ENCODE assay signal across 8 cellular contexts in the genomic region with DNA sequence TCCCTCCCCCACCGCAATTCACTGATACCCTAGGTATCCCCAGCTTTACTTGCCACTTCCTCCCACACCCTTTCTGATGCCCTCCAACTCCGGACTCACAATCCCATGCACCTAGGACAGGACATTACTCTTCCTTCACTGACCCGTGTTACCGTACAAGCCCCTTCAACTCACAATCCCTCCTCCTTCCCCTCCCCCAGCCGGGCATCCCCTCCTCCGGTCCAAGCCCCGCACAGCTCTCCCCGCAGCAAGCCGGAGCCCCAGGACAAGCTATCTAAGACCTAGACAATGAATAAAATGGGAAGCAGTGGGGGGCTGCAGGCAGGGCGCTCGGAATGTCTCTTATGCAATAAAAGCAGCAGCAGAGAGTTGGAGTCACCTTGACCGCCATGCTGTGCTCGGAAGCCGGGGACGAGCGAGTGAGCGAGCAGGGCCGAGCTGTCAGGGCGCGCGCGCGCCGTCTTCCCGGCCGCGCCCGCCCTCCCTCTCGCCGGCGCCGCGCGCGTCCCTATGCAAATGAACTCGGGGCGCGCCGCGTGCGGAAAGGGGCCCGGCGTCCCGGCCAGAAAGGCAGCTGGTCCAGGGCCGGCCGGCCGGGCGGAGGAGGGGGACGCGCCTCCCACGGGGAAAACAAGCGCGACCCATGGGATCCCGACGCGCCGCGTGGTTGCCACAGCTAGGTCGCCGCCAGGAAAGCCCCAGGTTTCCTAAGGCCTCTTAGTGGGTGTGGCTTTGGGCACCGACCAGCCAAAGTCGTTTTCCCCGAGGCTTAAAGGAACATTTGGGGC. TPM values are rescaled to one million over a fixed set of nuclear protein-coding genes. Genes with fewer than 3 reads are reported as not detected.
DNase-seq lines count a peak whose midpoint lies in the region; ATAC-seq and TF ChIP-seq lines count a peak whose summit lies in the region.

A gene with protein sequence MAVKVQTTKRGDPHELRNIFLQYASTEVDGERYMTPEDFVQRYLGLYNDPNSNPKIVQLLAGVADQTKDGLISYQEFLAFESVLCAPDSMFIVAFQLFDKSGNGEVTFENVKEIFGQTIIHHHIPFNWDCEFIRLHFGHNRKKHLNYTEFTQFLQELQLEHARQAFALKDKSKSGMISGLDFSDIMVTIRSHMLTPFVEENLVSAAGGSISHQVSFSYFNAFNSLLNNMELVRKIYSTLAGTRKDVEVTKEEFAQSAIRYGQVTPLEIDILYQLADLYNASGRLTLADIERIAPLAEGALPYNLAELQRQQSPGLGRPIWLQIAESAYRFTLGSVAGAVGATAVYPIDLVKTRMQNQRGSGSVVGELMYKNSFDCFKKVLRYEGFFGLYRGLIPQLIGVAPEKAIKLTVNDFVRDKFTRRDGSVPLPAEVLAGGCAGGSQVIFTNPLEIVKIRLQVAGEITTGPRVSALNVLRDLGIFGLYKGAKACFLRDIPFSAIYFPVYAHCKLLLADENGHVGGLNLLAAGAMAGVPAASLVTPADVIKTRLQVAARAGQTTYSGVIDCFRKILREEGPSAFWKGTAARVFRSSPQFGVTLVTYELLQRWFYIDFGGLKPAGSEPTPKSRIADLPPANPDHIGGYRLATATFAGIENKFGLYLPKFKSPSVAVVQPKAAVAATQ (minus strand): TSS at position 421 of the 788 bp plus-strand sequence. CDS start 30 bp downstream, at position 391.

- ATAC-seq in CD8-positive, alpha-beta T cell, result peak; percentile 93
- ATAC-seq in GM19455 (IDR thresholded peaks at IDR 0.05; ENCODE audit: unreplicated experiment), result peak; percentile 91

- peak within 1 kb of the TSS in 1 of 2 experiments; percentile 86 for H3K23ac ChIP-seq in mesenchymal stem cell (ENCODE audit: low read length in 2 of 2)

- peaks cover 47% of the 10 kb centered on the region for H3K4me1 Mint-ChIP-seq in CD8-positive, alpha-beta T cell (ENCODE audit: low read depth)

- intact Hi-C loops in CD8-positive, alpha-beta T cell (cut with DNase I, micrococcal nuclease), result loop anchor here (1.0 to 10.0 kb wide), 6 partner anchors 28 to 661 kb away; a partner anchor contains a TSS

- peak within 1 kb of the TSS; percentile 74 for H2AFZ ChIP-seq in mesenchymal stem cell (ENCODE audit: low read depth, low read length)

- no peaks in the 10 kb centered on the region for H3K36me3 ChIP-seq in CD8-positive, alpha-beta T cell (ENCODE audit: insufficient read depth, low read length)
- no peaks in the 10 kb centered on the region for H3K36me3 ChIP-seq in endocrine pancreas (ENCODE audit: control insufficient read depth, insufficient read depth, low read length)
- H3K36me3 ChIP-seq in mesenchymal stem cell (ENCODE audit: control insufficient read depth in 1 of 2, insufficient read depth in 2 of 2, low read depth in 1 of 2, low read length in 2 of 2), result peaks cover 2 to 7% of the 10 kb centered on the region in 2 experiments

- peak within 1 kb of the TSS; percentile 76 for H3K4me3 ChIP-seq in CD8-positive, alpha-beta T cell (ENCODE audit: low read depth, low read length)
- peak within 1 kb of the TSS; percentile 97 for H3K4me3 ChIP-seq in HL-60 (replicated peaks; ENCODE audit: insufficient read depth, low read length)
- H3K4me3 ChIP-seq in endocrine pancreas (ENCODE audit: control insufficient read depth, insufficient read depth, low read length), result peak within 1 kb of the TSS; percentile 88
- peak within 1 kb of the TSS; percentile 86 to 93 for H3K4me3 ChIP-seq in mesenchymal stem cell (ENCODE audit: insufficient read depth in 1 of 2, low read depth in 1 of 2, low read length in 2 of 2)

- peak within 1 kb of the TSS; percentile 83 for H3K9ac ChIP-seq in endocrine pancreas (ENCODE audit: control insufficient read depth, insufficient read depth, low read length)
- peak within 1 kb of the TSS; percentile 95 for H3K9ac ChIP-seq in mesenchymal stem cell (ENCODE audit: low read length)

- peak within 1 kb of the TSS; percentile 69 for H3K4me2 ChIP-seq in mesenchymal stem cell (ENCODE audit: low read length, poor library complexity, severe bottlenecking)

- POLR2A ChIA-PET in CD8-positive, alpha-beta T cell (lab: Charles Lee), result interaction anchor here (0.8 to 1.2 kb wide), 3 partner anchors 10 to 78 kb away, joined by 3 to 6 read pairs (median 3); a partner anchor contains a TSS

- H2BK120ac ChIP-seq in mesenchymal stem cell (ENCODE audit: low read depth, low read length), result peak within 1 kb of the TSS; percentile 83

- peaks cover 25% of the 10 kb centered on the region for H3K36me3 Mint-ChIP-seq in CD8-positive, alpha-beta T cell

- no peaks in the 10 kb centered on the region for H3K27me3 Mint-ChIP-seq in CD8-positive, alpha-beta T cell (ENCODE audit: low read depth)

- H3K4me3 Mint-ChIP-seq in CD8-positive, alpha-beta T cell, result peak within 1 kb of the TSS; percentile 99

- H3K4ac ChIP-seq in mesenchymal stem cell (ENCODE audit: low read depth in 1 of 2, low read length in 2 of 2), result peak within 1 kb of the TSS; percentile 68 to 87

- peak within 1 kb of the TSS in 1 of 2 experiments; percentile 14 for H3K14ac ChIP-seq in mesenchymal stem cell (ENCODE audit: low read length in 2 of 2)

- H4K8ac ChIP-seq in mesenchymal stem cell (ENCODE audit: low read length), result peak within 1 kb of the TSS; percentile 90

- H2BK12ac ChIP-seq in mesenchymal stem cell (ENCODE audit: low read length in 2 of 2), result peak within 1 kb of the TSS in 1 of 2 experiments; percentile 49

- H3K9me3 ChIP-seq in CD8-positive, alpha-beta T cell (ENCODE audit: low read length), result no peaks in the 10 kb centered on the region
- H3K9me3 ChIP-seq in endocrine pancreas (ENCODE audit: control insufficient read depth, low read length) (no peaks in the 10 kb centered on the region), mesenchymal stem cell (ENCODE audit: control insufficient read depth, low read length) (no peaks in the 10 kb centered on the region)

- H4K91ac ChIP-seq in mesenchymal stem cell (ENCODE audit: low read length), result peak within 1 kb of the TSS; percentile 85

- under 1% methylated on average over 63 of the region's 63 CpGs for WGBS in mesenchymal stem cell

- H2BK15ac ChIP-seq in mesenchymal stem cell (ENCODE audit: low read depth, poor library complexity, severe bottlenecking), result peak within 1 kb of the TSS; percentile 67

- H3K18ac ChIP-seq in mesenchymal stem cell (ENCODE audit: low read depth in 1 of 2, low read length in 2 of 2), result peak within 1 kb of the TSS; percentile 84 to 86

- peak; percentile 38 to 83 (median 70) for DNase-seq in CD8-positive, alpha-beta T cell
- DNase-seq in HL-60 (ENCODE audit: low read depth in 1 of 2, low spot score in 1 of 2) (peak; percentile 58 to 74), NOMO-1 treated with dmso at 0.1 percent for 144 hours (lab: John Stamatoyannopoulos, UW; ENCODE audit: unreplicated experiment) (peak; percentile 76), mesenchymal stem cell (peak; percentile 85)
- peak; percentile 41 to 58 (median 44) for DNase-seq in activated CD8-positive, alpha-beta memory T cell treated with anti-CD3 and anti-CD28 coated beads for 48 hours (ENCODE audit: low read depth in 2 of 3, low spot score in 2 of 3)
- peak; percentile 38 for DNase-seq in stimulated activated CD8-positive, alpha-beta memory T cell treated with anti-CD3 and anti-CD28 coated beads, Interleukin-12 subunit alpha, Interleukin-12 subunit beta, amount 100 ng/mL, for 24 hours (ENCODE audit: extremely low read depth)

- H3K27me3 ChIP-seq in CD8-positive, alpha-beta T cell (ENCODE audit: insufficient read depth, low read length), result no peaks in the 10 kb centered on the region
- no peaks in the 10 kb centered on the region for H3K27me3 ChIP-seq in HL-60 (ENCODE audit: insufficient read depth, poor library complexity, severe bottlenecking)
- no peaks in the 10 kb centered on the region for H3K27me3 ChIP-seq in endocrine pancreas (ENCODE audit: control insufficient read depth, insufficient read depth, low read length)
- H3K27me3 ChIP-seq in mesenchymal stem cell (ENCODE audit: control insufficient read depth in 1 of 2, insufficient read depth in 1 of 2, low read length in 2 of 2), result no peaks in the 10 kb centered on the region

- H3K27ac Mint-ChIP-seq in CD8-positive, alpha-beta T cell, result peak within 1 kb of the TSS; percentile 88

- CTCF ChIA-PET in CD8-positive, alpha-beta T cell (lab: Charles Lee), result interaction anchor here (1.4 kb wide), 1 partner anchor 212 kb away, joined by 3 read pairs; no protein-coding TSS in a partner anchor

- peaks cover 10% of the 10 kb centered on the region for H3K79me1 ChIP-seq in mesenchymal stem cell (replicated peaks; ENCODE audit: low read length, poor library complexity, severe bottlenecking)

- H2BK5ac ChIP-seq in mesenchymal stem cell (ENCODE audit: low read depth, low read length, poor library complexity, severe bottlenecking), result peak within 1 kb of the TSS; percentile 66

- no peaks in the 10 kb centered on the region for H3K9me3 Mint-ChIP-seq in CD8-positive, alpha-beta T cell

- TF ChIP-seq CTCF in CD8-positive, alpha-beta T cell (IDR thresholded peaks at IDR 0.05), result no peak
- no peak for TF ChIP-seq CTCF in HL-60 (IDR thresholded peaks at IDR 0.05; ENCODE audit: insufficient read depth, low read length)

- peaks cover 25% of the 10 kb centered on the region for H3K4me1 ChIP-seq in CD8-positive, alpha-beta T cell (ENCODE audit: insufficient read depth, low read length)
- H3K4me1 ChIP-seq in endocrine pancreas (ENCODE audit: control insufficient read depth, insufficient read depth, low read length) (peaks cover 12% of the 10 kb centered on the region), mesenchymal stem cell (ENCODE audit: control insufficient read depth, insufficient read depth, low read depth, low read length) (no peaks in the 10 kb centered on the region)

- H3K27ac ChIP-seq in CD8-positive, alpha-beta T cell (ENCODE audit: low read depth, low read length), result peak within 1 kb of the TSS; percentile 51
- H3K27ac ChIP-seq in HL-60 (replicated peaks), result peak within 1 kb of the TSS; percentile 74
- H3K27ac ChIP-seq in mesenchymal stem cell (ENCODE audit: low read length, poor library complexity, severe bottlenecking), result peak within 1 kb of the TSS; percentile 38

- no peak within 1 kb of the TSS for H2AK5ac ChIP-seq in mesenchymal stem cell (ENCODE audit: low read length, severe bottlenecking)

RNA-seq across cellular contexts. Expression of the gene that starts here (rescaled TPM):
- total RNA-seq in CD8-positive, alpha-beta T cell, result 1 to 10 TPM; 9.1 to 9.2 TPM
- 14.0 TPM for polyA plus RNA-seq in mesenchymal stem cell (2013, experiment 1 of 2)
- polyA plus RNA-seq in mesenchymal stem cell (2013, experiment 2 of 2), result 13.7 TPM

Comparison
In these comparisons a context has a peak if more than half of its experiments do, and no peak if none do; other contexts are left out.
1. Peak in every context shown above with its lines: DNase-seq, ATAC-seq, H3K4me3 ChIP-seq and H3K27ac ChIP-seq.